In the genomic region with DNA sequence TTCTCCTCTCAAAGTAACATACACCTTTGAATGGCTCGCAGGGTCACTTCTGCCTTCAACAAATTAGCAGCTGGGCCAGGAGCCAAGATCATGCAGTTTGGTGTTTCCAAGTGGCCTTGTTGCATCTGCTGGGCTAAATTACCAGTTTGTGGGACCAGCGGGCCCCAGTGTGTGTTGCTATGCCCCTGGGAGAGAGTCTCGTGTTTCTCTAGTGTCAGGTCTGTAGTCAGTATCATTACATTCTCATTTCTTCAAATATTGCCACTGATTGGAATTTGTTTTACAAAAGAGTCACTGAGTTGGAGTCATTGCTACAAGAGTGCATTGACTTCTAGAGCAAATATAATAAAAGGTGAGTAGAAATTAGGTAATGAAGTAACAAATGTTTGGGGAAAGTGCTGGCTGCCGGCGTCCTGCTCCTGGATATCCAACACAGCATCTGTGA, we compare ENCODE assay signal across 1 cellular context.
TF ChIP-seq lines count a peak whose summit lies in the region.

No MANE protein-coding gene starts in this region.

TF ChIP-seq in HEK293, 187 proteins besides CTCF, POLR2A, EP300 and RAD21 (continued from another document and continues in another):
- TF ChIP-seq, protein P1, sequence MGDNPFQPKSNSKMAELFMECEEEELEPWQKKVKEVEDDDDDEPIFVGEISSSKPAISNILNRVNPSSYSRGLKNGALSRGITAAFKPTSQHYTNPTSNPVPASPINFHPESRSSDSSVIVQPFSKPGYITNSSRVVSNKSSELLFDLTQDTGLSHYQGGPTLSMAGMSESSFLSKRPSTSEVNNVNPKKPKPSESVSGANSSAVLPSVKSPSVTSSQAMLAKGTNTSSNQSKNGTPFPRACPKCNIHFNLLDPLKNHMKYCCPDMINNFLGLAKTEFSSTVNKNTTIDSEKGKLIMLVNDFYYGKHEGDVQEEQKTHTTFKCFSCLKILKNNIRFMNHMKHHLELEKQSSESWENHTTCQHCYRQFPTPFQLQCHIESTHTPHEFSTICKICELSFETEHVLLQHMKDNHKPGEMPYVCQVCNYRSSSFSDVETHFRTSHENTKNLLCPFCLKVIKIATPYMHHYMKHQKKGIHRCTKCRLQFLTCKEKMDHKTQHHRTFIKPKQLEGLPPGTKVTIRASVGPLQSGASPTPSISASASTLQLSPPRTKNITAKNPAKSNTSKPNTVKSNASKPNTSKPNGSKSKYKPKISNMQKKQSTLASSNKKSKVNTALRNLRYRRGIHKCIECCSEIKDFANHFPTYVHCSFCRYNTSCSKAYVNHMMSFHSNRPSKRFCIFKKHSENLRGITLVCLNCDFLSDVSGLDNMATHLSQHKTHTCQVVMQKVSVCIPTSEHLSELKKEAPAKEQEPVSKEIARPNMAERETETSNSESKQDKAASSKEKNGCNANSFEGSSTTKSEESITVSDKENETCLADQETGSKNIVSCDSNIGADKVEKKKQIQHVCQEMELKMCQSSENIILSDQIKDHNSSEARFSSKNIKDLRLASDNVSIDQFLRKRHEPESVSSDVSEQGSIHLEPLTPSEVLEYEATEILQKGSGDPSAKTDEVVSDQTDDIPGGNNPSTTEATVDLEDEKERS (tag by site-specific recombination; IDR thresholded peaks at IDR 0.05), result no peak
- TF ChIP-seq ZNF48 (tag by site-specific recombination; IDR thresholded peaks at IDR 0.05) (no peak), ZNF558 (tag by site-specific recombination; IDR thresholded peaks at IDR 0.05) (no peak), ZFP69B (tag by site-specific recombination; IDR thresholded peaks at IDR 0.05) (peak; percentile 92), PRDM1 (tag by site-specific recombination; IDR thresholded peaks at IDR 0.05) (no peak), HOXA7 (CRISPR knock-in tag; IDR thresholded peaks at IDR 0.05; ENCODE audit: borderline replicate concordance) (no peak), ZEB2 (tag by site-specific recombination; IDR thresholded peaks at IDR 0.05) (no peak), SCRT1 (tag by site-specific recombination; IDR thresholded peaks at IDR 0.05; ENCODE audit: borderline replicate concordance) (peak; percentile 93), ZNF169 (tag by site-specific recombination; IDR thresholded peaks at IDR 0.05) (no peak), ZNF830 (tag by site-specific recombination; IDR thresholded peaks at IDR 0.05; ENCODE audit: low read depth) (no peak), ZNF660 (tag by site-specific recombination; IDR thresholded peaks at IDR 0.05) (no peak), ZNF843 (tag by site-specific recombination; IDR thresholded peaks at IDR 0.05) (no peak), ZNF791 (tag by site-specific recombination; IDR thresholded peaks at IDR 0.05) (no peak), ZNF433 (tag by site-specific recombination; IDR thresholded peaks at IDR 0.05; ENCODE audit: low read depth) (no peak), ZIC2 (tag by site-specific recombination; IDR thresholded peaks at IDR 0.05) (0 out of 2 replicates have a peak, but pooled peaks have one; percentile 38), GFI1B (tag by site-specific recombination; IDR thresholded peaks at IDR 0.05) (peak; percentile 73; the same call in 1 of the 2 replicates), SCRT2 (tag by site-specific recombination; IDR thresholded peaks at IDR 0.05) (peak; percentile 95), SP3 (tag by site-specific recombination; IDR thresholded peaks at IDR 0.05) (no peak), ZBTB8A (tag by site-specific recombination; IDR thresholded peaks at IDR 0.05) (peak; percentile 89), SALL2 (tag by site-specific recombination; IDR thresholded peaks at IDR 0.05; ENCODE audit: borderline replicate concordance) (no peak), ZNF624 (tag by site-specific recombination; IDR thresholded peaks at IDR 0.05) (no peak), ZNF221 (tag by site-specific recombination; IDR thresholded peaks at IDR 0.05; ENCODE audit: borderline replicate concordance) (no peak), ZSCAN30 (tag by site-specific recombination; IDR thresholded peaks at IDR 0.05) (peak; percentile 34; the same call in 1 of the 2 replicates), ZNF777 (tag by site-specific recombination; IDR thresholded peaks at IDR 0.05; ENCODE audit: borderline replicate concordance) (no peak), MZF1 (tag by site-specific recombination; IDR thresholded peaks at IDR 0.05; ENCODE audit: borderline replicate concordance) (no peak), SP7 (tag by site-specific recombination; IDR thresholded peaks at IDR 0.05) (peak; percentile 84)
- TF ChIP-seq, protein P2, sequence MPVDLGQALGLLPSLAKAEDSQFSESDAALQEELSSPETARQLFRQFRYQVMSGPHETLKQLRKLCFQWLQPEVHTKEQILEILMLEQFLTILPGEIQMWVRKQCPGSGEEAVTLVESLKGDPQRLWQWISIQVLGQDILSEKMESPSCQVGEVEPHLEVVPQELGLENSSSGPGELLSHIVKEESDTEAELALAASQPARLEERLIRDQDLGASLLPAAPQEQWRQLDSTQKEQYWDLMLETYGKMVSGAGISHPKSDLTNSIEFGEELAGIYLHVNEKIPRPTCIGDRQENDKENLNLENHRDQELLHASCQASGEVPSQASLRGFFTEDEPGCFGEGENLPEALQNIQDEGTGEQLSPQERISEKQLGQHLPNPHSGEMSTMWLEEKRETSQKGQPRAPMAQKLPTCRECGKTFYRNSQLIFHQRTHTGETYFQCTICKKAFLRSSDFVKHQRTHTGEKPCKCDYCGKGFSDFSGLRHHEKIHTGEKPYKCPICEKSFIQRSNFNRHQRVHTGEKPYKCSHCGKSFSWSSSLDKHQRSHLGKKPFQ (tag by site-specific recombination; IDR thresholded peaks at IDR 0.05), result 0 out of 2 replicates have a peak, but pooled peaks have one; percentile 25
- TF ChIP-seq, protein P3, sequence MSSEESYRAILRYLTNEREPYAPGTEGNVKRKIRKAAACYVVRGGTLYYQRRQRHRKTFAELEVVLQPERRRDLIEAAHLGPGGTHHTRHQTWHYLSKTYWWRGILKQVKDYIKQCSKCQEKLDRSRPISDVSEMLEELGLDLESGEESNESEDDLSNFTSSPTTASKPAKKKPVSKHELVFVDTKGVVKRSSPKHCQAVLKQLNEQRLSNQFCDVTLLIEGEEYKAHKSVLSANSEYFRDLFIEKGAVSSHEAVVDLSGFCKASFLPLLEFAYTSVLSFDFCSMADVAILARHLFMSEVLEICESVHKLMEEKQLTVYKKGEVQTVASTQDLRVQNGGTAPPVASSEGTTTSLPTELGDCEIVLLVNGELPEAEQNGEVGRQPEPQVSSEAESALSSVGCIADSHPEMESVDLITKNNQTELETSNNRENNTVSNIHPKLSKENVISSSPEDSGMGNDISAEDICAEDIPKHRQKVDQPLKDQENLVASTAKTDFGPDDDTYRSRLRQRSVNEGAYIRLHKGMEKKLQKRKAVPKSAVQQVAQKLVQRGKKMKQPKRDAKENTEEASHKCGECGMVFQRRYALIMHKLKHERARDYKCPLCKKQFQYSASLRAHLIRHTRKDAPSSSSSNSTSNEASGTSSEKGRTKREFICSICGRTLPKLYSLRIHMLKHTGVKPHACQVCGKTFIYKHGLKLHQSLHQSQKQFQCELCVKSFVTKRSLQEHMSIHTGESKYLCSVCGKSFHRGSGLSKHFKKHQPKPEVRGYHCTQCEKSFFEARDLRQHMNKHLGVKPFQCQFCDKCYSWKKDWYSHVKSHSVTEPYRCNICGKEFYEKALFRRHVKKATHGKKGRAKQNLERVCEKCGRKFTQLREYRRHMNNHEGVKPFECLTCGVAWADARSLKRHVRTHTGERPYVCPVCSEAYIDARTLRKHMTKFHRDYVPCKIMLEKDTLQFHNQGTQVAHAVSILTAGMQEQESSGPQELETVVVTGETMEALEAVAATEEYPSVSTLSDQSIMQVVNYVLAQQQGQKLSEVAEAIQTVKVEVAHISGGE (tag by site-specific recombination; conservative IDR thresholded peaks at IDR 0.05; ENCODE audit: low read depth), result no peak
- TF ChIP-seq, protein P4, sequence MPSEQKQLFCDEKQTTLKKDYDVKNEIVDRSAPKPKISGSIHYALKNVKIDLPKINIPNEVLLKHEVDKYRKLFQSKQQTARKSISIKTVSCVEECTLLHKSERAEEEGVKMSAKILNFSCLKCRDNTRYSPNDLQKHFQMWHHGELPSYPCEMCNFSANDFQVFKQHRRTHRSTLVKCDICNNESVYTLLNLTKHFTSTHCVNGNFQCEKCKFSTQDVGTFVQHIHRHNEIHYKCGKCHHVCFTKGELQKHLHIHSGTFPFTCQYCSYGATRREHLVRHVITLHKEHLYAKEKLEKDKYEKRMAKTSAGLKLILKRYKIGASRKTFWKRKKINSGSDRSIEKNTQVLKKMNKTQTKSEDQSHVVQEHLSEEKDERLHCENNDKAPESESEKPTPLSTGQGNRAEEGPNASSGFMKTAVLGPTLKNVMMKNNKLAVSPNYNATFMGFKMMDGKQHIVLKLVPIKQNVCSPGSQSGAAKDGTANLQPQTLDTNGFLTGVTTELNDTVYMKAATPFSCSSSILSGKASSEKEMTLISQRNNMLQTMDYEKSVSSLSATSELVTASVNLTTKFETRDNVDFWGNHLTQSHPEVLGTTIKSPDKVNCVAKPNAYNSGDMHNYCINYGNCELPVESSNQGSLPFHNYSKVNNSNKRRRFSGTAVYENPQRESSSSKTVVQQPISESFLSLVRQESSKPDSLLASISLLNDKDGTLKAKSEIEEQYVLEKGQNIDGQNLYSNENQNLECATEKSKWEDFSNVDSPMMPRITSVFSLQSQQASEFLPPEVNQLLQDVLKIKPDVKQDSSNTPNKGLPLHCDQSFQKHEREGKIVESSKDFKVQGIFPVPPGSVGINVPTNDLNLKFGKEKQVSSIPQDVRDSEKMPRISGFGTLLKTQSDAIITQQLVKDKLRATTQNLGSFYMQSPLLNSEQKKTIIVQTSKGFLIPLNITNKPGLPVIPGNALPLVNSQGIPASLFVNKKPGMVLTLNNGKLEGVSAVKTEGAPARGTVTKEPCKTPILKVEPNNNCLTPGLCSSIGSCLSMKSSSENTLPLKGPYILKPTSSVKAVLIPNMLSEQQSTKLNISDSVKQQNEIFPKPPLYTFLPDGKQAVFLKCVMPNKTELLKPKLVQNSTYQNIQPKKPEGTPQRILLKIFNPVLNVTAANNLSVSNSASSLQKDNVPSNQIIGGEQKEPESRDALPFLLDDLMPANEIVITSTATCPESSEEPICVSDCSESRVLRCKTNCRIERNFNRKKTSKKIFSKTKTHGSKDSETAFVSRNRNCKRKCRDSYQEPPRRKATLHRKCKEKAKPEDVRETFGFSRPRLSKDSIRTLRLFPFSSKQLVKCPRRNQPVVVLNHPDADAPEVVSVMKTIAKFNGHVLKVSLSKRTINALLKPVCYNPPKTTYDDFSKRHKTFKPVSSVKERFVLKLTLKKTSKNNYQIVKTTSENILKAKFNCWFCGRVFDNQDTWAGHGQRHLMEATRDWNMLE (tag by site-specific recombination; conservative IDR thresholded peaks at IDR 0.05; ENCODE audit: low read depth), result no peak
- TF ChIP-seq, protein P5, sequence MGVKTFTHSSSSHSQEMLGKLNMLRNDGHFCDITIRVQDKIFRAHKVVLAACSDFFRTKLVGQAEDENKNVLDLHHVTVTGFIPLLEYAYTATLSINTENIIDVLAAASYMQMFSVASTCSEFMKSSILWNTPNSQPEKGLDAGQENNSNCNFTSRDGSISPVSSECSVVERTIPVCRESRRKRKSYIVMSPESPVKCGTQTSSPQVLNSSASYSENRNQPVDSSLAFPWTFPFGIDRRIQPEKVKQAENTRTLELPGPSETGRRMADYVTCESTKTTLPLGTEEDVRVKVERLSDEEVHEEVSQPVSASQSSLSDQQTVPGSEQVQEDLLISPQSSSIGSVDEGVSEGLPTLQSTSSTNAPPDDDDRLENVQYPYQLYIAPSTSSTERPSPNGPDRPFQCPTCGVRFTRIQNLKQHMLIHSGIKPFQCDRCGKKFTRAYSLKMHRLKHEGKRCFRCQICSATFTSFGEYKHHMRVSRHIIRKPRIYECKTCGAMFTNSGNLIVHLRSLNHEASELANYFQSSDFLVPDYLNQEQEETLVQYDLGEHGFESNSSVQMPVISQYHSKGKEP (tag by site-specific recombination; IDR thresholded peaks at IDR 0.05), result peak; percentile 97
- TF ChIP-seq, protein P6, sequence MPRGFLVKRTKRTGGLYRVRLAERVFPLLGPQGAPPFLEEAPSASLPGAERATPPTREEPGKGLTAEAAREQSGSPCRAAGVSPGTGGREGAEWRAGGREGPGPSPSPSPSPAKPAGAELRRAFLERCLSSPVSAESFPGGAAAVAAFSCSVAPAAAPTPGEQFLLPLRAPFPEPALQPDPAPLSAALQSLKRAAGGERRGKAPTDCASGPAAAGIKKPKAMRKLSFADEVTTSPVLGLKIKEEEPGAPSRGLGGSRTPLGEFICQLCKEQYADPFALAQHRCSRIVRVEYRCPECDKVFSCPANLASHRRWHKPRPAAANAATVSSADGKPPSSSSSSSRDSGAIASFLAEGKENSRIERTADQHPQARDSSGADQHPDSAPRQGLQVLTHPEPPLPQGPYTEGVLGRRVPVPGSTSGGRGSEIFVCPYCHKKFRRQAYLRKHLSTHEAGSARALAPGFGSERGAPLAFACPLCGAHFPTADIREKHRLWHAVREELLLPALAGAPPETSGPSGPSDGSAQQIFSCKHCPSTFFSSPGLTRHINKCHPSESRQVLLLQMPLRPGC (tag by site-specific recombination; IDR thresholded peaks at IDR 0.05), result 0 out of 2 replicates have a peak, but pooled peaks have one; percentile 14
- TF ChIP-seq, protein P7, sequence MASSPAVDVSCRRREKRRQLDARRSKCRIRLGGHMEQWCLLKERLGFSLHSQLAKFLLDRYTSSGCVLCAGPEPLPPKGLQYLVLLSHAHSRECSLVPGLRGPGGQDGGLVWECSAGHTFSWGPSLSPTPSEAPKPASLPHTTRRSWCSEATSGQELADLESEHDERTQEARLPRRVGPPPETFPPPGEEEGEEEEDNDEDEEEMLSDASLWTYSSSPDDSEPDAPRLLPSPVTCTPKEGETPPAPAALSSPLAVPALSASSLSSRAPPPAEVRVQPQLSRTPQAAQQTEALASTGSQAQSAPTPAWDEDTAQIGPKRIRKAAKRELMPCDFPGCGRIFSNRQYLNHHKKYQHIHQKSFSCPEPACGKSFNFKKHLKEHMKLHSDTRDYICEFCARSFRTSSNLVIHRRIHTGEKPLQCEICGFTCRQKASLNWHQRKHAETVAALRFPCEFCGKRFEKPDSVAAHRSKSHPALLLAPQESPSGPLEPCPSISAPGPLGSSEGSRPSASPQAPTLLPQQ (tag by site-specific recombination; IDR thresholded peaks at IDR 0.05), result peak; percentile 97
- TF ChIP-seq, protein P8, sequence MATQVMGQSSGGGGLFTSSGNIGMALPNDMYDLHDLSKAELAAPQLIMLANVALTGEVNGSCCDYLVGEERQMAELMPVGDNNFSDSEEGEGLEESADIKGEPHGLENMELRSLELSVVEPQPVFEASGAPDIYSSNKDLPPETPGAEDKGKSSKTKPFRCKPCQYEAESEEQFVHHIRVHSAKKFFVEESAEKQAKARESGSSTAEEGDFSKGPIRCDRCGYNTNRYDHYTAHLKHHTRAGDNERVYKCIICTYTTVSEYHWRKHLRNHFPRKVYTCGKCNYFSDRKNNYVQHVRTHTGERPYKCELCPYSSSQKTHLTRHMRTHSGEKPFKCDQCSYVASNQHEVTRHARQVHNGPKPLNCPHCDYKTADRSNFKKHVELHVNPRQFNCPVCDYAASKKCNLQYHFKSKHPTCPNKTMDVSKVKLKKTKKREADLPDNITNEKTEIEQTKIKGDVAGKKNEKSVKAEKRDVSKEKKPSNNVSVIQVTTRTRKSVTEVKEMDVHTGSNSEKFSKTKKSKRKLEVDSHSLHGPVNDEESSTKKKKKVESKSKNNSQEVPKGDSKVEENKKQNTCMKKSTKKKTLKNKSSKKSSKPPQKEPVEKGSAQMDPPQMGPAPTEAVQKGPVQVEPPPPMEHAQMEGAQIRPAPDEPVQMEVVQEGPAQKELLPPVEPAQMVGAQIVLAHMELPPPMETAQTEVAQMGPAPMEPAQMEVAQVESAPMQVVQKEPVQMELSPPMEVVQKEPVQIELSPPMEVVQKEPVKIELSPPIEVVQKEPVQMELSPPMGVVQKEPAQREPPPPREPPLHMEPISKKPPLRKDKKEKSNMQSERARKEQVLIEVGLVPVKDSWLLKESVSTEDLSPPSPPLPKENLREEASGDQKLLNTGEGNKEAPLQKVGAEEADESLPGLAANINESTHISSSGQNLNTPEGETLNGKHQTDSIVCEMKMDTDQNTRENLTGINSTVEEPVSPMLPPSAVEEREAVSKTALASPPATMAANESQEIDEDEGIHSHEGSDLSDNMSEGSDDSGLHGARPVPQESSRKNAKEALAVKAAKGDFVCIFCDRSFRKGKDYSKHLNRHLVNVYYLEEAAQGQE (tag by site-specific recombination; IDR thresholded peaks at IDR 0.05), result no peak
